ENCODE assay signal across 27 cellular contexts in the genomic region with DNA sequence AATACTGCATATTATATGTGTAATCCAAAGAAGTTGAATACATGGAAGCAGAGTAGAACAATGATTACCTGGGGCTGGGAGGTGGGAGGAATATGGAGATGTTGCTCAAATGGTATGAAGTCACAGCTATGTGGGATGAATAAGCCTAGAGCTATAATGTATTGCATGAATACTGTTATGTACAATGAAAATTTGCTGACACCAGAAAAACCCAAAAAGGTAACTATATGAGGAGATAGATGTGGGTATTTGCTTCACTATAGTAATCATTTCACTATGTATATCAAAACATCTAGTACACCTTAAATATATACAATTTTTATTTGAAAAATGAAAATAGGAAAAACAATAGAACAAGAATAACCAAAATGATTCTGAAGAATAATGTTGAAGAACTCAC. TPM values are rescaled to one million over a fixed set of nuclear protein-coding genes. Genes with fewer than 3 reads are reported as not detected.
"Had no signal": no experiment of that assay in that cellular context is flagged by ENCODE, and none has a peak within 500 bp of the region (broad histone marks: within the 10 kb centered on the region; RNA-seq: fewer than 3 reads in every experiment).

No MANE protein-coding gene starts in this region.

- H3K9me3 ChIP-seq: MG63 had no signal

- H3K27ac ChIP-seq: RWPE1 had no signal

- H3K27me3 ChIP-seq: MG63 had no signal

- H3K4me2 ChIP-seq: SK-N-SH had no signal

- H3K9ac ChIP-seq: SK-N-SH had no signal

- ATAC-seq: Panc1, PC-3 had no signal

- DNase-seq: Karpas-422; KG1; MG63; NCI-H1092; NCI-H1105 treated with DMSO at 0.1 percent for 48 hours; NCI-H1417 treated with DMSO at 0.1 percent for 48 hours; NCI-H146; NCI-H1694 treated with DMSO at 0.1 percent for 48 hours; NCI-H1930; NCI-H2081; NCI-H2107; NCI-H226; NCI-H446; NCI-H510A; NCI-H524 treated with DMSO at 0.1 percent for 48 hours; NCI-H69; NCI-H774; NK-92 treated with Interleukin-12 subunit alpha and Interleukin-12 subunit beta, amount 100 ng/mL, for 24 hours; PC-3; SHP77; SK-N-SH; SW 1271 had no signal

- H3K4me3 ChIP-seq: MG63 had no signal

- H3K36me3 ChIP-seq: MG63 had no signal

RNA-seq across cellular contexts. Expression of a gene that starts 11.2 kb away (rescaled TPM):
- total RNA-seq: HT1080, OCI-LY7, PC-3, SK-MEL-5 had no signal
- polyA plus RNA-seq: SK-N-SH had no signal

RNA-seq across cellular contexts. Expression of a gene that starts 33.4 kb away (rescaled TPM):
- total RNA-seq: OCI-LY7, PC-3 had no signal
